Comparison of ENCODE assay signal across 8 cellular contexts in genomic region chr12:52728374-52728773, GRCh38. TPM values are rescaled to one million over a fixed set of nuclear protein-coding genes. Genes with fewer than 3 reads are reported as not detected.
"Had no signal": no experiment of that assay in that cellular context is flagged by ENCODE, and none has a peak within 500 bp of the region (broad histone marks: within the 10 kb centered on the region; RNA-seq: fewer than 3 reads in every experiment).

No MANE protein-coding gene starts in this region.

- ATAC-seq: GM12878 had no signal

- H3K4me3 ChIP-seq: GM12878 had no signal

- DNase-seq: GDM1, GF-D8 had no signal

- FAIRE-seq: G401.6, GM12878, GM12891, GM12892, GM18507, GM19239 had no signal

RNA-seq across cellular contexts. Expression of gene KRT77, which starts 25.1 kb away (rescaled TPM):
- total RNA-seq: GM12878 had no signal
- polyA plus RNA-seq: GM12878 had no signal

RNA-seq across cellular contexts. Expression of gene KRT1, which starts 48.2 kb away (rescaled TPM):
- total RNA-seq: GM12878 had no signal
- polyA plus RNA-seq: GM12878 had no signal

RNA-seq across cellular contexts. Expression of gene KRT76, which starts 48.8 kb away (rescaled TPM):
- total RNA-seq: GM12878 had no signal
- polyA plus RNA-seq: GM12878 had no signal
